13 cellular contexts compared by ENCODE assay signal in the genomic region with DNA sequence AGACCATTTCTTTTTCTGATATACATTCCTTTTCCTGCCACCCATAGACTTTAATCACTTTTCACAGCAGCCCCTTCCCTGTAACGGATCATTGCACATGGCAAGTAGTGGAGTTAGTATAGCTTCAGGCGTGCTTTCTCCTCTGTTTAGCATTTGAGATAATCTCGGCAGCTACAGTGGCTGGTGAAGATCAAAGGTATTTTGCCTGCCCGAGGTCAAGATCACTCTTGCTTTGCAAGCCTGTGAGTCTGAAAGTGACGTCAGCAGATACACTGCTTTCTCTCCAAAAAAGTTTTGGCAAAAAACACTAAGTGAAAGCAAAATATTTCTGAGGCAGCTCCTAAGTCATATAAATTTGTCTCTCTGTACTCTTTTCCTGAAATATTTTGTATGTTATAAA.
DNase-seq lines count a peak whose midpoint lies in the region; TF ChIP-seq lines count a peak whose summit lies in the region.
"Had no signal": no experiment of that assay in that cellular context is flagged by ENCODE, and none has a peak within 500 bp of the region (broad histone marks: within the 10 kb centered on the region; RNA-seq: fewer than 3 reads in every experiment).

No MANE protein-coding gene starts in this region.

- H3K27me3 ChIP-seq in mammary epithelial cell (ENCODE audit: insufficient read depth, low read length), result no peaks in the 10 kb centered on the region
- no peaks in the 10 kb centered on the region for H3K27me3 ChIP-seq in fibroblast of lung (ENCODE audit: control insufficient read depth, insufficient read depth, low read length)
- no peaks in the 10 kb centered on the region for H3K27me3 ChIP-seq in mesenchymal stem cell (ENCODE audit: control insufficient read depth in 1 of 2, insufficient read depth in 1 of 2, low read length in 2 of 2)
- H3K27me3 ChIP-seq in thyroid gland, result no peaks in the 10 kb centered on the region

- no peak overlapping the region for H2BK5ac ChIP-seq in mesenchymal stem cell (ENCODE audit: low read depth, low read length, poor library complexity, severe bottlenecking)

- POLR2A ChIA-PET in MCF 10A (lab: Yijun Ruan, JAX), result interaction anchor here (1.0 to 1.1 kb wide), 2 partner anchors 9 to 19 kb away, joined by 3 to 4 read pairs; no protein-coding TSS in a partner anchor

- H3K4me1 ChIP-seq in mammary epithelial cell (ENCODE audit: insufficient read depth, low read length), result peaks cover 17% of the 10 kb centered on the region
- H3K4me1 ChIP-seq in fibroblast of lung (ENCODE audit: control insufficient read depth, extremely low read depth, insufficient read depth, low read length), result no peaks in the 10 kb centered on the region
- H3K4me1 ChIP-seq in mesenchymal stem cell (ENCODE audit: control insufficient read depth, insufficient read depth, low read depth, low read length), result peaks cover under 1% of the 10 kb centered on the region
- H3K4me1 ChIP-seq in thyroid gland, result peaks cover 5 to 19% of the 10 kb centered on the region in 2 donors

- no peak overlapping the region for H3K4me3 Mint-ChIP-seq in MCF 10A (ENCODE audit: unreplicated experiment)

- H3K9ac ChIP-seq in mammary epithelial cell (ENCODE audit: insufficient read depth, low read length), result no peak overlapping the region
- H3K9ac ChIP-seq in fibroblast of lung (ENCODE audit: insufficient read depth, low read length), result no peak overlapping the region
- peak overlapping the region; percentile 67 for H3K9ac ChIP-seq in mesenchymal stem cell (ENCODE audit: low read length)

- no peak overlapping the region for H3K14ac ChIP-seq in mesenchymal stem cell (ENCODE audit: low read length in 2 of 2)

- H3K36me3 ChIP-seq in mammary epithelial cell (ENCODE audit: insufficient read depth, low read length) (no peaks in the 10 kb centered on the region), fibroblast of lung (ENCODE audit: control insufficient read depth, insufficient read depth, low read length) (no peaks in the 10 kb centered on the region), mesenchymal stem cell (ENCODE audit: control insufficient read depth in 1 of 2, insufficient read depth in 2 of 2, low read depth in 1 of 2, low read length in 2 of 2) (no peaks in the 10 kb centered on the region), thyroid gland (no peaks in the 10 kb centered on the region)

- no peak for TF ChIP-seq CTCF in mammary epithelial cell (conservative IDR thresholded peaks at IDR 0.05 in 1 of 2, IDR thresholded peaks at IDR 0.05 in 1 of 2; ENCODE audit: extremely low read depth in 1 of 2, insufficient read depth in 1 of 2, low read depth in 1 of 2, low read length in 2 of 2)
- TF ChIP-seq CTCF in MCF 10A (IDR thresholded peaks at IDR 0.05; ENCODE audit: unreplicated experiment), result no peak
- no peak for TF ChIP-seq CTCF in fibroblast of lung (conservative IDR thresholded peaks at IDR 0.05 in 1 of 2, IDR thresholded peaks at IDR 0.05 in 1 of 2; ENCODE audit: low read depth in 1 of 2, low read length in 2 of 2)
- TF ChIP-seq CTCF in thyroid gland (IDR thresholded peaks at IDR 0.05), result no peak

- no peak overlapping the region for H3K23ac ChIP-seq in mesenchymal stem cell (ENCODE audit: low read length in 2 of 2)

- H3K36me3 Mint-ChIP-seq in MCF 10A (ENCODE audit: insufficient read depth, unreplicated experiment), result no peaks in the 10 kb centered on the region

- H3K27ac ChIP-seq in mammary epithelial cell (ENCODE audit: insufficient read depth, low read depth, low read length) (no peak overlapping the region), fibroblast of lung (ENCODE audit: insufficient read depth, low read length) (no peak overlapping the region), mesenchymal stem cell (ENCODE audit: low read length, poor library complexity, severe bottlenecking) (peak overlapping the region; percentile 89), thyroid gland (peak overlapping the region in 2 of 3 donors; percentile 10 to 54)
- H3K27ac ChIP-seq: 22Rv1 had no signal

- no peak for TF ChIP-seq POLR2A in thyroid gland (IDR thresholded peaks at IDR 0.05)

- no peak overlapping the region for H4K91ac ChIP-seq in mesenchymal stem cell (ENCODE audit: low read length)

- no peak overlapping the region for H3K4ac ChIP-seq in mesenchymal stem cell (ENCODE audit: low read depth in 1 of 2, low read length in 2 of 2)

- dilution Hi-C loops in mammary epithelial cell (cut with HindIII; ENCODE audit: low sequenced_read_pairs), result no loop called here

- H2BK120ac ChIP-seq in mesenchymal stem cell (ENCODE audit: low read depth, low read length), result no peak overlapping the region

- H3K27ac Mint-ChIP-seq in MCF 10A (ENCODE audit: low read depth, unreplicated experiment), result no peak overlapping the region

- no peaks in the 10 kb centered on the region for H3K9me3 ChIP-seq in mammary epithelial cell (replicated peaks; ENCODE audit: insufficient read depth, low read length)
- H3K9me3 ChIP-seq in fibroblast of lung (ENCODE audit: control insufficient read depth, insufficient read depth, low read depth, low read length), result no peaks in the 10 kb centered on the region
- H3K9me3 ChIP-seq in mesenchymal stem cell (ENCODE audit: control insufficient read depth, low read length), result no peaks in the 10 kb centered on the region
- H3K9me3 ChIP-seq in thyroid gland, result no peaks in the 10 kb centered on the region

- H3K9me3 Mint-ChIP-seq in MCF 10A (ENCODE audit: unreplicated experiment), result no peaks in the 10 kb centered on the region

- intact Hi-C loops in mammary epithelial cell (cut with micrococcal nuclease), result no loop called here
- intact Hi-C loops in MCF 10A (cut with micrococcal nuclease), result no loop called here
- intact Hi-C loops in thyroid gland (cut with DNase I), result no loop called here

- H2AK5ac ChIP-seq in mesenchymal stem cell (ENCODE audit: low read length, severe bottlenecking), result no peak overlapping the region

- H3K18ac ChIP-seq in mesenchymal stem cell (ENCODE audit: low read depth in 1 of 2, low read length in 2 of 2), result no peak overlapping the region

- H3K79me2 ChIP-seq in mammary epithelial cell (ENCODE audit: insufficient read depth, low read length) (no peaks in the 10 kb centered on the region), fibroblast of lung (ENCODE audit: control insufficient read depth, insufficient read depth, low read length) (no peaks in the 10 kb centered on the region)

- H3K4me1 Mint-ChIP-seq in MCF 10A (ENCODE audit: insufficient read depth, unreplicated experiment), result peaks cover 6% of the 10 kb centered on the region

- H4K20me1 ChIP-seq in mammary epithelial cell (ENCODE audit: insufficient read depth, low read length) (no peaks in the 10 kb centered on the region), fibroblast of lung (ENCODE audit: control insufficient read depth, extremely low read depth, insufficient read depth, low read length) (no peaks in the 10 kb centered on the region)

- H2BK12ac ChIP-seq in mesenchymal stem cell (ENCODE audit: low read length in 2 of 2), result no peak overlapping the region

- CTCF ChIA-PET in mammary epithelial cell (lab: Charles Lee; ENCODE audit: low non-redundant PET) (no interaction called here), MCF 10A (lab: Yijun Ruan, JAX) (interaction anchor here (0.6 kb wide), 1 partner anchor 20 kb away, joined by 3 read pairs; no protein-coding TSS in a partner anchor)

- no peak for DNase-seq in mammary epithelial cell
- no peak for DNase-seq in MCF 10A (ENCODE audit: unreplicated experiment)
- peak; percentile 58 to 63 for DNase-seq in fibroblast of lung (ENCODE audit: low read depth in 2 of 2)
- peak; percentile 42 for DNase-seq in mesenchymal stem cell
- DNase-seq in thyroid gland, result peak; percentile 38 to 39
- DNase-seq in NCI-H2081 treated with DMSO at 0.1 percent for 48 hours (lab: John Stamatoyannopoulos, UW), result no peak
- DNase-seq in RKO (ENCODE audit: low spot score), result no peak
- no peak for DNase-seq in NK-92 treated with Interleukin-12 subunit alpha and Interleukin-12 subunit beta, amount 100 ng/mL, for 24 hours (lab: John Stamatoyannopoulos, UW)
- DNase-seq: activated CD4-positive, CD25-positive, alpha-beta regulatory T cell; central memory CD4-positive, alpha-beta T cell; KBM-7; NCI-H187 had no signal

- BruUV-seq in mammary epithelial cell (replicated peaks; lab: Mats Ljungman, UMichigan) (no TSS peak), MCF 10A (replicated peaks; lab: Mats Ljungman, UMichigan) (no TSS peak)

- peak overlapping the region; percentile 62 for H2AFZ ChIP-seq in mammary epithelial cell (ENCODE audit: low read depth, low read length)
- peak overlapping the region; percentile 87 for H2AFZ ChIP-seq in fibroblast of lung (ENCODE audit: low read length)
- H2AFZ ChIP-seq in mesenchymal stem cell (ENCODE audit: low read depth, low read length), result no peak overlapping the region

- no peak overlapping the region for H4K8ac ChIP-seq in mesenchymal stem cell (ENCODE audit: low read length)

- in situ Hi-C loops in mammary epithelial cell (cut with MboI; ENCODE audit: low sequenced_read_pairs in 2 of 2), result no loop called here

- no peaks in the 10 kb centered on the region for H3K27me3 Mint-ChIP-seq in MCF 10A (ENCODE audit: insufficient read depth, unreplicated experiment)

- H2BK15ac ChIP-seq in mesenchymal stem cell (ENCODE audit: low read depth, poor library complexity, severe bottlenecking), result no peak overlapping the region

- H3K79me1 ChIP-seq in mesenchymal stem cell (replicated peaks; ENCODE audit: low read length, poor library complexity, severe bottlenecking), result no peaks in the 10 kb centered on the region

- no peak overlapping the region for H3K4me2 ChIP-seq in mammary epithelial cell (ENCODE audit: insufficient read depth, low read depth, low read length)
- H3K4me2 ChIP-seq in fibroblast of lung (ENCODE audit: extremely low read depth, insufficient read depth, low read length), result peak overlapping the region; percentile 75
- H3K4me2 ChIP-seq in mesenchymal stem cell (ENCODE audit: low read length, poor library complexity, severe bottlenecking), result peak overlapping the region; percentile 65

- H3K4me3 ChIP-seq in mammary epithelial cell (replicated peaks in 1 of 3; ENCODE audit: insufficient read depth in 1 of 3, low read depth in 2 of 3, low read length in 3 of 3), result no peak overlapping the region
- peak overlapping the region in 1 of 4 experiments; percentile 7 for H3K4me3 ChIP-seq in fibroblast of lung (replicated peaks in 1 of 4; ENCODE audit: control extremely low read depth in 1 of 4, insufficient read depth in 1 of 4, low read depth in 3 of 4, low read length in 4 of 4)
- peak overlapping the region in 1 of 2 experiments; percentile 48 for H3K4me3 ChIP-seq in mesenchymal stem cell (ENCODE audit: insufficient read depth in 1 of 2, low read depth in 1 of 2, low read length in 2 of 2)
- H3K4me3 ChIP-seq in thyroid gland (replicated peaks in 1 of 3), result no peak overlapping the region

- WGBS in mammary epithelial cell (ENCODE audit: low coverage, missing lambda C conversion rate), result 11% methylated on average over 5 of the region's 5 CpGs
- WGBS in mesenchymal stem cell, result 16% methylated on average over 4 of the region's 5 CpGs
- WGBS in thyroid gland, 2 donors, result 6 to 27% methylated on average over 5 of the region's 5 CpGs

Comparison
In these comparisons a context has a peak if more than half of its experiments do, and no peak if none do; other contexts are left out.
1. DNase-seq: peak in fibroblast of lung (2 of 2), mesenchymal stem cell (single experiment) and thyroid gland (2 of 2); none in mammary epithelial cell (single experiment), MCF 10A (single experiment), NCI-H2081 treated with DMSO at 0.1 percent for 48 hours (single experiment), RKO (single experiment) and NK-92 treated with Interleukin-12 subunit alpha and Interleukin-12 subunit beta, amount 100 ng/mL, for 24 hours (single experiment).
2. H3K27ac ChIP-seq: peak in mesenchymal stem cell (single experiment) and thyroid gland (2 of 3); none in mammary epithelial cell (single experiment) and fibroblast of lung (single experiment).